21 cellular contexts compared by ENCODE assay signal in the genomic region with DNA sequence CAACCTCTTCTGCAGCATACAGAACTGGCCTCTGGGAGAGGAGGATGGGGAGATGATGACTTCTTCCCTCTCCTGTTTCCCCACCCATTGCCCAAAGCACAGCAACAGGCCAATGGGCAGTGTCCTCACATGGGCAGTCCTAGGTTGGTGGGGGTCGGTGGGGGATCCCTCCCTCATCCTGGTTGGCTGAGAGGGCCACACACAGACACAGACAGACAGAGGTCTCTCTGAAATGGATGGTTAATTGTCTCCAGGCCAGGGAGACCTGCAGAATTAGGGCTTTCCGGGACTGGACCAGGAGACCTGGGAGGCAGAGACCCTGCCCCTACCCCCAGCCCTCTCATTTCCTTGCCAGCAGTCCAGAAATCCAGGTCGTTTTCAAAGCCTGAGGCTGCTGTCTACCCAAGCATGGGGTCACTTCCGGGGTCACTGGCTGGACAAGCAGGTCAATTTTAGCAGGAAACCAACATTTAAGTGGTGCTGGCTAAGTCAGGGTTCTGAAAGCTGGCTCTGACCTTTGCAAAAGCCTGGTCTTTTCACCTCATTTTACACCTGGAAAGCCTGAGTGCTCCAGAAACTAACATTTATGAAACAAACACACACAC.
"Had no signal": no experiment of that assay in that cellular context is flagged by ENCODE, and none has a peak within 500 bp of the region (broad histone marks: within the 10 kb centered on the region; RNA-seq: fewer than 3 reads in every experiment).

No MANE protein-coding gene starts in this region.

- H3K4me1 ChIP-seq: psoas muscle had no signal

- DNase-seq: effector memory CD8-positive, alpha-beta T cell; esophagus squamous epithelium; foreskin fibroblast; glutamatergic neuron; left colon; left ventricle myocardium superior; mesenchymal stem cell; naive B cell; psoas muscle; retina; stimulated activated CD4-positive, alpha-beta T cell treated with anti-CD3 and anti-CD28 coated beads, Interleukin-2, amount 100 ng/mL, for 24 hours; stimulated activated CD4-positive, alpha-beta T cell treated with anti-CD3 and anti-CD28 coated beads, Interleukin-4, amount 100 ng/mL, for 4 hours; stimulated activated naive B cell treated with anti-CD40 and anti-IgM and Interleukin-4, amounts not matched to agents 10 μg/mL and 1 μg/mL and 100 μg/mL, for 72 hours; stimulated activated naive CD8-positive, alpha-beta T cell treated with anti-CD3 and anti-CD28 coated beads, Interleukin-15, amount 100 ng/mL, for 72 hours; transverse colon had no signal

- H3K36me3 ChIP-seq: esophagus squamous epithelium, gastroesophageal sphincter, neutrophil, thoracic aorta, transverse colon had no signal

- H3K9me3 ChIP-seq: esophagus squamous epithelium, gastroesophageal sphincter, neutrophil, psoas muscle, thoracic aorta, transverse colon had no signal

- H3K4me3 ChIP-seq: esophagus squamous epithelium, gastroesophageal sphincter, lung, psoas muscle, skin epidermis, thoracic aorta, transverse colon had no signal

- H3K27ac ChIP-seq: esophagus squamous epithelium, gastroesophageal sphincter, neutrophil, psoas muscle, skin epidermis, thoracic aorta, transverse colon had no signal

- ATAC-seq: effector memory CD8-positive, alpha-beta T cell; gastroesophageal sphincter; left colon; left ventricle myocardium superior; psoas muscle; sciatic nerve; stimulated activated naive B cell treated with anti-CD40 and anti-IgM and Interleukin-4, amounts not matched to agents 10 μg/mL and 1 μg/mL and 100 μg/mL, for 72 hours; stimulated activated naive CD8-positive, alpha-beta T cell treated with anti-CD3 and anti-CD28 coated beads, Interleukin-15, amount 100 ng/mL, for 72 hours had no signal
